ENCODE assay signal across 1 cellular context in the genomic region with DNA sequence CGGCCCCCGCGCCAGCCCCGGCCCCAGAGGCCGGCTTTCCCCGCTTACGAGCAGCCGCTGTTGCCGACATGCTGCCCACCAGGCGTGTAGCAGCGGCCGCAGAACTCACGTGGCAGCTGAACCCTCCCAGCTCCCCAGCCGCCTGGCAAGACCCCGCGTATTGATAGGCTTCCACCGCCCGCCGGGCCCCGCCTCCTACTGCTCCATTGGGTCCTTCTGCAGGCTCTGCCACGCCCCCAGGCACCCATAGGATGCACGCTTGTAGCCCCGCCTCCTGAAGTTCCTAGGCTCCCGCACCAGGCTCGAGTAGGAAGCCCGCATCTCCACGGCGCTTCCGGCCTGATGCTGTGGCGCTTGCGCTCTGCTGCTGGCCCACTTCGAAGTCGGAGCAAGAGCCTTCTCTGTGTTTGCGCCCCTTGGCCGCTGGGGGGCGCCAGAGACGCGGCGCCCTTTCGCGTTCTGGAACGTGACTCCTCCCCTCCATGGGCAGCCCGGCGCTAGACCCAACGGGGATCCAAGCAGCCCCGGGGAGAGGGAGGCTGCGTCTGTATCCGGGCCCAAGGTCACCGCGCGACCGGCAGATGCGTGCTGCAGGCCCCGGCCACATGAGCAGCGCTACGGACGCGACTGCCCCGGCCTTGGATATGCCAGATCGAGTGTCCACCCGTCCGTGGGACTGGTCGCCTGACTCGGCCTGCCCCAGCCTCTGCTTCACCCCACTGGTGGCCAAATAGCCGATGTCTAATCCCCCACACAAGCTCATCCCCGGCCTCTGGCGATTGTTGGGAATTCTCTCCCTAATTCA.
TF ChIP-seq lines count a peak whose summit lies in the region.

A gene (plus strand): TSS at position 566 of the 805 bp plus-strand sequence. CDS start 993 bp downstream, outside the sequence.
A gene with protein sequence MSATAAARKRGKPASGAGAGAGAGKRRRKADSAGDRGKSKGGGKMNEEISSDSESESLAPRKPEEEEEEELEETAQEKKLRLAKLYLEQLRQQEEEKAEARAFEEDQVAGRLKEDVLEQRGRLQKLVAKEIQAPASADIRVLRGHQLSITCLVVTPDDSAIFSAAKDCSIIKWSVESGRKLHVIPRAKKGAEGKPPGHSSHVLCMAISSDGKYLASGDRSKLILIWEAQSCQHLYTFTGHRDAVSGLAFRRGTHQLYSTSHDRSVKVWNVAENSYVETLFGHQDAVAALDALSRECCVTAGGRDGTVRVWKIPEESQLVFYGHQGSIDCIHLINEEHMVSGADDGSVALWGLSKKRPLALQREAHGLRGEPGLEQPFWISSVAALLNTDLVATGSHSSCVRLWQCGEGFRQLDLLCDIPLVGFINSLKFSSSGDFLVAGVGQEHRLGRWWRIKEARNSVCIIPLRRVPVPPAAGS (minus strand): TSS at position 107 of the 805 bp plus-strand sequence. CDS start 37 bp downstream, at position 70.

TF ChIP-seq in HepG2, 621 proteins besides CTCF, POLR2A, EP300 and RAD21 (continues in another document):
- TF ChIP-seq CBFB (CRISPR knock-in tag; IDR thresholded peaks at IDR 0.05) (no peak; the same call in 1 of the 2 replicates), MATR3 (CRISPR knock-in tag; IDR thresholded peaks at IDR 0.05) (no peak), ZNF552 (CRISPR knock-in tag; IDR thresholded peaks at IDR 0.05; ENCODE audit: borderline replicate concordance) (peak; percentile 67; the same call in 1 of the 2 replicates), ZNF562 (CRISPR knock-in tag; IDR thresholded peaks at IDR 0.05; ENCODE audit: borderline replicate concordance) (no peak), MEIS1 (CRISPR knock-in tag; IDR thresholded peaks at IDR 0.05; ENCODE audit: borderline replicate concordance) (peak; percentile 89; the same call in 1 of the 2 replicates), ZNF713 (CRISPR knock-in tag; IDR thresholded peaks at IDR 0.05) (peak; percentile 94; the same call in 1 of the 2 replicates), ZNF776 (CRISPR knock-in tag; IDR thresholded peaks at IDR 0.05) (peak; percentile 60; the same call in 1 of the 2 replicates), ARID2 (CRISPR knock-in tag; IDR thresholded peaks at IDR 0.05; ENCODE audit: borderline replicate concordance) (no peak), NONO (IDR thresholded peaks at IDR 0.05) (no peak), NONO (CRISPR knock-in tag; conservative IDR thresholded peaks at IDR 0.05) (peak; percentile 89), ZNF761 (CRISPR knock-in tag; conservative IDR thresholded peaks at IDR 0.05) (peak; percentile 72; the same call in 1 of the 2 replicates), ZFP41 (CRISPR knock-in tag; IDR thresholded peaks at IDR 0.05; ENCODE audit: borderline replicate concordance) (peak; percentile 75; the same call in 1 of the 2 replicates), GTF2F1 (IDR thresholded peaks at IDR 0.05; ENCODE audit: low read length) (no peak), FOXK1 (CRISPR knock-in tag; IDR thresholded peaks at IDR 0.05; ENCODE audit: borderline replicate concordance, low read depth) (0 out of 2 replicates have a peak, but pooled peaks have one; percentile 47), SUZ12 (IDR thresholded peaks at IDR 0.05; ENCODE audit: low read depth, low read length) (no peak), CC2D1A (CRISPR knock-in tag; IDR thresholded peaks at IDR 0.05) (no peak), ZNF572 (CRISPR knock-in tag; IDR thresholded peaks at IDR 0.05) (no peak), KAT2B (IDR thresholded peaks at IDR 0.05; ENCODE audit: borderline replicate concordance, low read depth, low read length) (no peak), HNRNPK (IDR thresholded peaks at IDR 0.05; ENCODE audit: low read depth, low read length, poor library complexity, severe bottlenecking) (peak; percentile 56), MTF2 (CRISPR knock-in tag; IDR thresholded peaks at IDR 0.05; ENCODE audit: borderline replicate concordance) (no peak), NFE2 (CRISPR knock-in tag; IDR thresholded peaks at IDR 0.05) (no peak), XRCC5 (optimal IDR thresholded peaks at IDR 0.05; ENCODE audit: low read length) (peak; percentile 93)
- TF ChIP-seq, protein P1, sequence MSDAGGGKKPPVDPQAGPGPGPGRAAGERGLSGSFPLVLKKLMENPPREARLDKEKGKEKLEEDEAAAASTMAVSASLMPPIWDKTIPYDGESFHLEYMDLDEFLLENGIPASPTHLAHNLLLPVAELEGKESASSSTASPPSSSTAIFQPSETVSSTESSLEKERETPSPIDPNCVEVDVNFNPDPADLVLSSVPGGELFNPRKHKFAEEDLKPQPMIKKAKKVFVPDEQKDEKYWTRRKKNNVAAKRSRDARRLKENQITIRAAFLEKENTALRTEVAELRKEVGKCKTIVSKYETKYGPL (CRISPR knock-in tag; IDR thresholded peaks at IDR 0.05) = no peak
- TF ChIP-seq, protein P2, sequence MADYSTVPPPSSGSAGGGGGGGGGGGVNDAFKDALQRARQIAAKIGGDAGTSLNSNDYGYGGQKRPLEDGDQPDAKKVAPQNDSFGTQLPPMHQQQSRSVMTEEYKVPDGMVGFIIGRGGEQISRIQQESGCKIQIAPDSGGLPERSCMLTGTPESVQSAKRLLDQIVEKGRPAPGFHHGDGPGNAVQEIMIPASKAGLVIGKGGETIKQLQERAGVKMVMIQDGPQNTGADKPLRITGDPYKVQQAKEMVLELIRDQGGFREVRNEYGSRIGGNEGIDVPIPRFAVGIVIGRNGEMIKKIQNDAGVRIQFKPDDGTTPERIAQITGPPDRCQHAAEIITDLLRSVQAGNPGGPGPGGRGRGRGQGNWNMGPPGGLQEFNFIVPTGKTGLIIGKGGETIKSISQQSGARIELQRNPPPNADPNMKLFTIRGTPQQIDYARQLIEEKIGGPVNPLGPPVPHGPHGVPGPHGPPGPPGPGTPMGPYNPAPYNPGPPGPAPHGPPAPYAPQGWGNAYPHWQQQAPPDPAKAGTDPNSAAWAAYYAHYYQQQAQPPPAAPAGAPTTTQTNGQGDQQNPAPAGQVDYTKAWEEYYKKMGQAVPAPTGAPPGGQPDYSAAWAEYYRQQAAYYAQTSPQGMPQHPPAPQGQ (CRISPR knock-in tag; IDR thresholded peaks at IDR 0.05; ENCODE audit: borderline replicate concordance) = no peak; the same call in 1 of the 2 replicates
- TF ChIP-seq, protein P3, sequence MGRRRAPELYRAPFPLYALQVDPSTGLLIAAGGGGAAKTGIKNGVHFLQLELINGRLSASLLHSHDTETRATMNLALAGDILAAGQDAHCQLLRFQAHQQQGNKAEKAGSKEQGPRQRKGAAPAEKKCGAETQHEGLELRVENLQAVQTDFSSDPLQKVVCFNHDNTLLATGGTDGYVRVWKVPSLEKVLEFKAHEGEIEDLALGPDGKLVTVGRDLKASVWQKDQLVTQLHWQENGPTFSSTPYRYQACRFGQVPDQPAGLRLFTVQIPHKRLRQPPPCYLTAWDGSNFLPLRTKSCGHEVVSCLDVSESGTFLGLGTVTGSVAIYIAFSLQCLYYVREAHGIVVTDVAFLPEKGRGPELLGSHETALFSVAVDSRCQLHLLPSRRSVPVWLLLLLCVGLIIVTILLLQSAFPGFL (CRISPR knock-in tag; IDR thresholded peaks at IDR 0.05) = 0 out of 2 replicates have a peak, but pooled peaks have one; percentile 56
- TF ChIP-seq, protein P4, sequence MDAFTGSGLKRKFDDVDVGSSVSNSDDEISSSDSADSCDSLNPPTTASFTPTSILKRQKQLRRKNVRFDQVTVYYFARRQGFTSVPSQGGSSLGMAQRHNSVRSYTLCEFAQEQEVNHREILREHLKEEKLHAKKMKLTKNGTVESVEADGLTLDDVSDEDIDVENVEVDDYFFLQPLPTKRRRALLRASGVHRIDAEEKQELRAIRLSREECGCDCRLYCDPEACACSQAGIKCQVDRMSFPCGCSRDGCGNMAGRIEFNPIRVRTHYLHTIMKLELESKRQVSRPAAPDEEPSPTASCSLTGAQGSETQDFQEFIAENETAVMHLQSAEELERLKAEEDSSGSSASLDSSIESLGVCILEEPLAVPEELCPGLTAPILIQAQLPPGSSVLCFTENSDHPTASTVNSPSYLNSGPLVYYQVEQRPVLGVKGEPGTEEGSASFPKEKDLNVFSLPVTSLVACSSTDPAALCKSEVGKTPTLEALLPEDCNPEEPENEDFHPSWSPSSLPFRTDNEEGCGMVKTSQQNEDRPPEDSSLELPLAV (CRISPR knock-in tag; conservative IDR thresholded peaks at IDR 0.05; ENCODE audit: low read depth) = no peak
- TF ChIP-seq, protein P5, sequence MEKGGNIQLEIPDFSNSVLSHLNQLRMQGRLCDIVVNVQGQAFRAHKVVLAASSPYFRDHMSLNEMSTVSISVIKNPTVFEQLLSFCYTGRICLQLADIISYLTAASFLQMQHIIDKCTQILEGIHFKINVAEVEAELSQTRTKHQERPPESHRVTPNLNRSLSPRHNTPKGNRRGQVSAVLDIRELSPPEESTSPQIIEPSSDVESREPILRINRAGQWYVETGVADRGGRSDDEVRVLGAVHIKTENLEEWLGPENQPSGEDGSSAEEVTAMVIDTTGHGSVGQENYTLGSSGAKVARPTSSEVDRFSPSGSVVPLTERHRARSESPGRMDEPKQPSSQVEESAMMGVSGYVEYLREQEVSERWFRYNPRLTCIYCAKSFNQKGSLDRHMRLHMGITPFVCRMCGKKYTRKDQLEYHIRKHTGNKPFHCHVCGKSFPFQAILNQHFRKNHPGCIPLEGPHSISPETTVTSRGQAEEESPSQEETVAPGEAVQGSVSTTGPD (CRISPR knock-in tag; IDR thresholded peaks at IDR 0.05) = no peak
- TF ChIP-seq, protein P6, sequence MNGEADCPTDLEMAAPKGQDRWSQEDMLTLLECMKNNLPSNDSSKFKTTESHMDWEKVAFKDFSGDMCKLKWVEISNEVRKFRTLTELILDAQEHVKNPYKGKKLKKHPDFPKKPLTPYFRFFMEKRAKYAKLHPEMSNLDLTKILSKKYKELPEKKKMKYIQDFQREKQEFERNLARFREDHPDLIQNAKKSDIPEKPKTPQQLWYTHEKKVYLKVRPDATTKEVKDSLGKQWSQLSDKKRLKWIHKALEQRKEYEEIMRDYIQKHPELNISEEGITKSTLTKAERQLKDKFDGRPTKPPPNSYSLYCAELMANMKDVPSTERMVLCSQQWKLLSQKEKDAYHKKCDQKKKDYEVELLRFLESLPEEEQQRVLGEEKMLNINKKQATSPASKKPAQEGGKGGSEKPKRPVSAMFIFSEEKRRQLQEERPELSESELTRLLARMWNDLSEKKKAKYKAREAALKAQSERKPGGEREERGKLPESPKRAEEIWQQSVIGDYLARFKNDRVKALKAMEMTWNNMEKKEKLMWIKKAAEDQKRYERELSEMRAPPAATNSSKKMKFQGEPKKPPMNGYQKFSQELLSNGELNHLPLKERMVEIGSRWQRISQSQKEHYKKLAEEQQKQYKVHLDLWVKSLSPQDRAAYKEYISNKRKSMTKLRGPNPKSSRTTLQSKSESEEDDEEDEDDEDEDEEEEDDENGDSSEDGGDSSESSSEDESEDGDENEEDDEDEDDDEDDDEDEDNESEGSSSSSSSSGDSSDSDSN (CRISPR knock-in tag; IDR thresholded peaks at IDR 0.05) = peak; percentile 98
- TF ChIP-seq, protein P7, sequence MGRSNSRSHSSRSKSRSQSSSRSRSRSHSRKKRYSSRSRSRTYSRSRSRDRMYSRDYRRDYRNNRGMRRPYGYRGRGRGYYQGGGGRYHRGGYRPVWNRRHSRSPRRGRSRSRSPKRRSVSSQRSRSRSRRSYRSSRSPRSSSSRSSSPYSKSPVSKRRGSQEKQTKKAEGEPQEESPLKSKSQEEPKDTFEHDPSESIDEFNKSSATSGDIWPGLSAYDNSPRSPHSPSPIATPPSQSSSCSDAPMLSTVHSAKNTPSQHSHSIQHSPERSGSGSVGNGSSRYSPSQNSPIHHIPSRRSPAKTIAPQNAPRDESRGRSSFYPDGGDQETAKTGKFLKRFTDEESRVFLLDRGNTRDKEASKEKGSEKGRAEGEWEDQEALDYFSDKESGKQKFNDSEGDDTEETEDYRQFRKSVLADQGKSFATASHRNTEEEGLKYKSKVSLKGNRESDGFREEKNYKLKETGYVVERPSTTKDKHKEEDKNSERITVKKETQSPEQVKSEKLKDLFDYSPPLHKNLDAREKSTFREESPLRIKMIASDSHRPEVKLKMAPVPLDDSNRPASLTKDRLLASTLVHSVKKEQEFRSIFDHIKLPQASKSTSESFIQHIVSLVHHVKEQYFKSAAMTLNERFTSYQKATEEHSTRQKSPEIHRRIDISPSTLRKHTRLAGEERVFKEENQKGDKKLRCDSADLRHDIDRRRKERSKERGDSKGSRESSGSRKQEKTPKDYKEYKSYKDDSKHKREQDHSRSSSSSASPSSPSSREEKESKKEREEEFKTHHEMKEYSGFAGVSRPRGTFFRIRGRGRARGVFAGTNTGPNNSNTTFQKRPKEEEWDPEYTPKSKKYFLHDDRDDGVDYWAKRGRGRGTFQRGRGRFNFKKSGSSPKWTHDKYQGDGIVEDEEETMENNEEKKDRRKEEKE (IDR thresholded peaks at IDR 0.05) = no peak
- TF ChIP-seq, protein P8, sequence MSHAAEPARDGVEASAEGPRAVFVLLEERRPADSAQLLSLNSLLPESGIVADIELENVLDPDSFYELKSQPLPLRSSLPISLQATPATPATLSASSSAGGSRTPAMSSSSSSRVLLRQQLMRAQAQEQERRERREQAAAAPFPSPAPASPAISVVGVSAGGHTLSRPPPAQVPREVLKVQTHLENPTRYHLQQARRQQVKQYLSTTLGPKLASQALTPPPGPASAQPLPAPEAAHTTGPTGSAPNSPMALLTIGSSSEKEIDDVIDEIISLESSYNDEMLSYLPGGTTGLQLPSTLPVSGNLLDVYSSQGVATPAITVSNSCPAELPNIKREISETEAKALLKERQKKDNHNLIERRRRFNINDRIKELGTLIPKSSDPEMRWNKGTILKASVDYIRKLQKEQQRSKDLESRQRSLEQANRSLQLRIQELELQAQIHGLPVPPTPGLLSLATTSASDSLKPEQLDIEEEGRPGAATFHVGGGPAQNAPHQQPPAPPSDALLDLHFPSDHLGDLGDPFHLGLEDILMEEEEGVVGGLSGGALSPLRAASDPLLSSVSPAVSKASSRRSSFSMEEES (CRISPR knock-in tag; IDR thresholded peaks at IDR 0.05) = peak; percentile 80
- TF ChIP-seq, protein P9, sequence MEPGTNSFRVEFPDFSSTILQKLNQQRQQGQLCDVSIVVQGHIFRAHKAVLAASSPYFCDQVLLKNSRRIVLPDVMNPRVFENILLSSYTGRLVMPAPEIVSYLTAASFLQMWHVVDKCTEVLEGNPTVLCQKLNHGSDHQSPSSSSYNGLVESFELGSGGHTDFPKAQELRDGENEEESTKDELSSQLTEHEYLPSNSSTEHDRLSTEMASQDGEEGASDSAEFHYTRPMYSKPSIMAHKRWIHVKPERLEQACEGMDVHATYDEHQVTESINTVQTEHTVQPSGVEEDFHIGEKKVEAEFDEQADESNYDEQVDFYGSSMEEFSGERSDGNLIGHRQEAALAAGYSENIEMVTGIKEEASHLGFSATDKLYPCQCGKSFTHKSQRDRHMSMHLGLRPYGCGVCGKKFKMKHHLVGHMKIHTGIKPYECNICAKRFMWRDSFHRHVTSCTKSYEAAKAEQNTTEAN (CRISPR knock-in tag; conservative IDR thresholded peaks at IDR 0.05) = peak; percentile 41; the same call in 1 of the 2 replicates
- TF ChIP-seq, protein P10, sequence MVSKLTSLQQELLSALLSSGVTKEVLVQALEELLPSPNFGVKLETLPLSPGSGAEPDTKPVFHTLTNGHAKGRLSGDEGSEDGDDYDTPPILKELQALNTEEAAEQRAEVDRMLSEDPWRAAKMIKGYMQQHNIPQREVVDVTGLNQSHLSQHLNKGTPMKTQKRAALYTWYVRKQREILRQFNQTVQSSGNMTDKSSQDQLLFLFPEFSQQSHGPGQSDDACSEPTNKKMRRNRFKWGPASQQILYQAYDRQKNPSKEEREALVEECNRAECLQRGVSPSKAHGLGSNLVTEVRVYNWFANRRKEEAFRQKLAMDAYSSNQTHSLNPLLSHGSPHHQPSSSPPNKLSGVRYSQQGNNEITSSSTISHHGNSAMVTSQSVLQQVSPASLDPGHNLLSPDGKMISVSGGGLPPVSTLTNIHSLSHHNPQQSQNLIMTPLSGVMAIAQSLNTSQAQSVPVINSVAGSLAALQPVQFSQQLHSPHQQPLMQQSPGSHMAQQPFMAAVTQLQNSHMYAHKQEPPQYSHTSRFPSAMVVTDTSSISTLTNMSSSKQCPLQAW (CRISPR knock-in tag; IDR thresholded peaks at IDR 0.05) = 0 out of 2 replicates have a peak, but pooled peaks have one; percentile 38
